13 cellular contexts compared by ENCODE assay signal in genomic region chr3:175270199-175270837, GRCh38.
A peak's percentile ranks its signal among the peaks of the same experiment; 100 is the strongest.
DNase-seq lines count a peak whose midpoint lies in the region; ATAC-seq, FAIRE-seq and TF ChIP-seq lines count a peak whose summit lies in the region.
"Had no signal": no experiment of that assay in that cellular context is flagged by ENCODE, and none has a peak within 500 bp of the region (broad histone marks: within the 10 kb centered on the region; RNA-seq: fewer than 3 reads in every experiment).

No MANE protein-coding gene starts in this region.

- no peaks in the 10 kb centered on the region for H3K36me3 ChIP-seq in H1 (ENCODE audit: control insufficient read depth in 2 of 4, insufficient read depth in 4 of 4, low read length in 3 of 4)
- no peaks in the 10 kb centered on the region for H3K36me3 ChIP-seq in smooth muscle cell (ENCODE audit: low read depth)
- H3K36me3 ChIP-seq: upper lobe of left lung had no signal

- H3K9ac ChIP-seq in H1 (replicated peaks in 1 of 4; ENCODE audit: extremely low read depth in 1 of 4, low read depth in 3 of 4, low read length in 3 of 4), result no peak overlapping the region
- no peak overlapping the region for H3K9ac ChIP-seq in smooth muscle cell (ENCODE audit: low read depth)

- no peak for FAIRE-seq in H1 (lab: Jason Lieb, UNC)
- FAIRE-seq: A549 had no signal

- no peak overlapping the region for H3K27ac ChIP-seq in H1 (ENCODE audit: low read depth, low read length)
- H3K27ac ChIP-seq in smooth muscle cell (ENCODE audit: low read depth), result peak overlapping the region; percentile 0
- H3K27ac ChIP-seq: A549, upper lobe of left lung had no signal

- no peaks in the 10 kb centered on the region for H3K27me3 ChIP-seq in H1 (replicated peaks in 1 of 4; ENCODE audit: control insufficient read depth in 3 of 4, extremely low read depth in 1 of 4, insufficient read depth in 3 of 4, low read length in 3 of 4)
- no peaks in the 10 kb centered on the region for H3K27me3 ChIP-seq in smooth muscle cell (ENCODE audit: low read depth)
- H3K27me3 ChIP-seq: upper lobe of left lung had no signal

- no peak overlapping the region for H3K4ac ChIP-seq in H1 (replicated peaks; ENCODE audit: insufficient read length, low read depth, low read length)

- TF ChIP-seq POLR2A in H1 (IDR thresholded peaks at IDR 0.05; ENCODE audit: control extremely low read depth in 1 of 2, low read depth in 2 of 2, low read length in 2 of 2), result no peak

- no peak overlapping the region for H3K56ac ChIP-seq in H1 (replicated peaks; ENCODE audit: insufficient read length, low read depth, low read length)

- no peak for TF ChIP-seq CTCF in H1 (IDR thresholded peaks at IDR 0.05; ENCODE audit: control extremely low read depth in 1 of 3, insufficient read depth in 1 of 3, low read depth in 1 of 3, low read length in 3 of 3)
- no peak for TF ChIP-seq CTCF in smooth muscle cell (IDR thresholded peaks at IDR 0.05; ENCODE audit: borderline replicate concordance, insufficient read depth, poor library complexity, severe bottlenecking)
- TF ChIP-seq CTCF in GM10266 (IDR thresholded peaks at IDR 0.05; ENCODE audit: control insufficient read depth, insufficient read depth, low read depth, missing control alignments), result no peak

- peak; percentile 55 to 84 (median 62) for DNase-seq in NCI-H1417 (lab: John Stamatoyannopoulos, UW)
- no peak for DNase-seq in NCI-H1417 treated with DMSO at 0.1 percent for 48 hours (lab: John Stamatoyannopoulos, UW)
- peak; percentile 29 for DNase-seq in NCI-H2107 (lab: John Stamatoyannopoulos, UW)
- no peak for DNase-seq in H1 (ENCODE audit: low read depth in 1 of 2, low spot score in 2 of 2)
- no peak for DNase-seq in smooth muscle cell (lab: John Stamatoyannopoulos, UW; ENCODE audit: unreplicated experiment)
- no peak for DNase-seq in GM10266 (ENCODE audit: extremely low spot score)
- DNase-seq in RPMI8226, result no peak
- DNase-seq: activated CD4-positive, alpha-beta T cell treated with anti-CD3 and anti-CD28 coated beads, Interleukin-2, amount 50 U/mL, for 48 hours; activated naive CD8-positive, alpha-beta T cell treated with anti-CD3 and anti-CD28 coated beads, Interleukin-2, amount 10 ng/mL, durations not matched to agents 7 days and 5 days; upper lobe of left lung had no signal

- H3K9me3 ChIP-seq in H1 (ENCODE audit: insufficient read depth in 2 of 2, low read depth in 1 of 2, low read length in 1 of 2) (no peaks in the 10 kb centered on the region), smooth muscle cell (replicated peaks; ENCODE audit: low read depth) (no peaks in the 10 kb centered on the region)
- H3K9me3 ChIP-seq: A549, upper lobe of left lung had no signal

- H2AFZ ChIP-seq in H1 (ENCODE audit: low read length), result peak overlapping the region; percentile 34; the same call in 1 of the 2 replicates
- H2AFZ ChIP-seq in smooth muscle cell (ENCODE audit: low read depth), result no peak overlapping the region

- ATAC-seq in HG03280 (IDR thresholded peaks at IDR 0.05; ENCODE audit: unreplicated experiment), result no peak
- ATAC-seq: A549, sciatic nerve had no signal

- no peak overlapping the region for H3K18ac ChIP-seq in H1 (ENCODE audit: extremely low read depth, low read length)

- H3K23ac ChIP-seq in H1 (ENCODE audit: insufficient read length), result no peak overlapping the region

- no peak overlapping the region for H2BK15ac ChIP-seq in H1 (ENCODE audit: low read length)

- H4K20me1 ChIP-seq in H1 (replicated peaks in 1 of 2; ENCODE audit: control insufficient read depth in 1 of 2, insufficient read depth in 2 of 2, low read length in 2 of 2) (no peaks in the 10 kb centered on the region), smooth muscle cell (ENCODE audit: low read depth) (no peaks in the 10 kb centered on the region)

- 93% methylated on average over 5 of the region's 5 CpGs; no CpG with 5 or more reads in 1 of the 2 experiments for WGBS in H1 (ENCODE audit: extremely low coverage in 1 of 2, insufficient coverage in 1 of 2, insufficient read length in 1 of 2, insufficient replicate concordance in 2 of 2, low coverage in 1 of 2, low lambda C conversion rate in 2 of 2, missing lambda C conversion rate in 1 of 2), 2 experiments
- WGBS in smooth muscle cell (ENCODE audit: low lambda C conversion rate), result 67% methylated on average over 5 of the region's 5 CpGs

- H3K4me3 ChIP-seq in H1 (ENCODE audit: extremely low read depth in 1 of 4, insufficient read depth in 2 of 4, low read depth in 3 of 4, low read length in 4 of 4) (no peak overlapping the region), smooth muscle cell (no peak overlapping the region)
- H3K4me3 ChIP-seq: A549, upper lobe of left lung had no signal

- no peak for TF ChIP-seq RAD21 in H1 (IDR thresholded peaks at IDR 0.05 in 1 of 2, conservative IDR thresholded peaks at IDR 0.05 in 1 of 2; ENCODE audit: low read depth in 2 of 2, low read length in 2 of 2)

- no peaks in the 10 kb centered on the region for H3K4me1 ChIP-seq in H1 (replicated peaks in 1 of 4; ENCODE audit: control insufficient read depth in 3 of 4, insufficient read depth in 4 of 4, low read length in 3 of 4)
- H3K4me1 ChIP-seq in smooth muscle cell (ENCODE audit: low read depth), result no peaks in the 10 kb centered on the region
- H3K4me1 ChIP-seq: upper lobe of left lung had no signal

- H3K14ac ChIP-seq in H1 (ENCODE audit: insufficient read length), result no peak overlapping the region

- no peak overlapping the region for H4K5ac ChIP-seq in H1 (ENCODE audit: insufficient read length, low read depth, low read length)

- POLR2A ChIA-PET in H1 (lab: Charles Lee; ENCODE audit: partially characterized antibody), result no interaction called here

- H2BK120ac ChIP-seq in H1 (replicated peaks; ENCODE audit: low read depth, low read length), result no peak overlapping the region

- CTCF ChIA-PET in H1 (lab: Charles Lee; ENCODE audit: partially characterized antibody), result no interaction called here

- H2BK20ac ChIP-seq in H1 (ENCODE audit: low read length), result no peak overlapping the region

- no peaks in the 10 kb centered on the region for H3K79me1 ChIP-seq in H1 (ENCODE audit: low read depth, low read length)

- H2AK5ac ChIP-seq in H1 (ENCODE audit: low read depth, low read length), result no peak overlapping the region

- TF ChIP-seq EP300 in H1 (IDR thresholded peaks at IDR 0.05; ENCODE audit: borderline replicate concordance in 1 of 2, low read depth in 2 of 2, low read length in 2 of 2), result no peak

- H3K79me2 ChIP-seq in H1 (ENCODE audit: control insufficient read depth in 1 of 2, insufficient read depth in 2 of 2, low read length in 2 of 2), result no peaks in the 10 kb centered on the region
- H3K79me2 ChIP-seq in smooth muscle cell (ENCODE audit: low read depth), result no peaks in the 10 kb centered on the region

- H3K23me2 ChIP-seq in H1 (ENCODE audit: low read depth, low read length), result no peaks in the 10 kb centered on the region

- no peaks in the 10 kb centered on the region for H3F3A ChIP-seq in smooth muscle cell (ENCODE audit: low read depth)

- no peak overlapping the region for H2BK5ac ChIP-seq in H1 (ENCODE audit: low read depth, low read length)

- no peak overlapping the region for H2BK12ac ChIP-seq in H1 (ENCODE audit: low read depth, low read length)

- H4K8ac ChIP-seq in H1 (ENCODE audit: extremely low read depth, insufficient read depth, low read length), result no peak overlapping the region

- H4K91ac ChIP-seq in H1 (replicated peaks; ENCODE audit: insufficient read length, low read length), result no peak overlapping the region

- no peak overlapping the region for H3K4me2 ChIP-seq in H1 (ENCODE audit: insufficient read depth in 1 of 2, low read depth in 2 of 2, low read length in 2 of 2)
- H3K4me2 ChIP-seq in smooth muscle cell, result no peak overlapping the region
- H3K4me2 ChIP-seq: A549 had no signal

TF ChIP-seq in H1, 55 proteins besides CTCF, POLR2A, EP300 and RAD21:
- TF ChIP-seq SP4 (IDR thresholded peaks at IDR 0.05; ENCODE audit: low read length), result no peak
- no peak for TF ChIP-seq GABPA (IDR thresholded peaks at IDR 0.05; ENCODE audit: borderline replicate concordance, insufficient read depth, low read length)
- TF ChIP-seq HDAC2 (IDR thresholded peaks at IDR 0.05; ENCODE audit: borderline replicate concordance in 1 of 2, low read depth in 2 of 2, low read length in 2 of 2), result no peak
- no peak for TF ChIP-seq RBBP5 (IDR thresholded peaks at IDR 0.05; ENCODE audit: borderline replicate concordance, low read depth, low read length)
- TF ChIP-seq NANOG (IDR thresholded peaks at IDR 0.05; ENCODE audit: insufficient read depth, low read depth, low read length, poor library complexity, severe bottlenecking), result no peak
- TF ChIP-seq POLR2AphosphoS5 (IDR thresholded peaks at IDR 0.05; ENCODE audit: low read depth, low read length), result no peak
- no peak for TF ChIP-seq CREB1 (IDR thresholded peaks at IDR 0.05)
- TF ChIP-seq SUZ12 (IDR thresholded peaks at IDR 0.05; ENCODE audit: low read length), result no peak
- TF ChIP-seq USF2 (IDR thresholded peaks at IDR 0.05; ENCODE audit: low read length), result no peak
- TF ChIP-seq ATF3 (IDR thresholded peaks at IDR 0.05; ENCODE audit: insufficient read depth, low read depth, low read length), result no peak
- no peak for TF ChIP-seq GTF2F1 (IDR thresholded peaks at IDR 0.05; ENCODE audit: borderline replicate concordance, low read depth, low read length)
- no peak for TF ChIP-seq EGR1 (IDR thresholded peaks at IDR 0.05; ENCODE audit: borderline replicate concordance, low read depth, low read length)
- TF ChIP-seq EZH2 (IDR thresholded peaks at IDR 0.05; ENCODE audit: low read depth, low read length, severe bottlenecking), result no peak
- TF ChIP-seq SIRT6 (IDR thresholded peaks at IDR 0.05; ENCODE audit: low read length), result no peak

Comparison
In these comparisons a context has a peak if more than half of its experiments do, and no peak if none do; other contexts are left out.
1. DNase-seq: peak in NCI-H1417 (3 of 3) and NCI-H2107 (single experiment); none in NCI-H1417 treated with DMSO at 0.1 percent for 48 hours (single experiment), H1 (0 of 2), smooth muscle cell (single experiment), GM10266 (single experiment) and RPMI8226 (single experiment).